ENCODE assay signal across 16 cellular contexts in the genomic region with DNA sequence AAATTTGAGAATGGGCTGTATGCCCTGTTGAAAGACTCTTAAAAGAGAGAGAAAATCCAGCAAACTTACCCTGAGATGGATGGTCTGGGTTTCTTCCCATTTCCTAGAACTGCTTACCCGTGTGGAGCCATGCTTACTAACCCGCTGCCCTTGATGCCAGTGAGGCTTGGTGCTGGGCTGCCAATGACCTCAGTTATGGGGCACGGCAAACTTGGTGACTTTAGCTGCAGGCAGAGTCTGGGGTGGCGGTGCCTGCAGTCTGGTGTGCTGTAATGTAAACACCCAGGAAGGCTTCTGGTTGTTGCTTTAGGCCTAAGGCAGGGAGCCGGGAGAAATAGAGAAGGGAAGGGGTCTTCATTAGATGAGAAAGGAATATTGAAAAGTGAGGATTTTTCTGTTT. TPM values are rescaled to one million over a fixed set of nuclear protein-coding genes. Genes with fewer than 3 reads are reported as not detected.
DNase-seq lines count a peak whose midpoint lies in the region; ATAC-seq, FAIRE-seq and TF ChIP-seq lines count a peak whose summit lies in the region.
"Had no signal": no experiment of that assay in that cellular context is flagged by ENCODE, and none has a peak within 500 bp of the region (broad histone marks: within the 10 kb centered on the region; RNA-seq: fewer than 3 reads in every experiment).

No MANE protein-coding gene starts in this region.

- TF ChIP-seq CTCF in Panc1 (IDR thresholded peaks at IDR 0.05) (no peak), thoracic aorta (IDR thresholded peaks at IDR 0.05) (no peak), kidney (IDR thresholded peaks at IDR 0.05; ENCODE audit: borderline replicate concordance, extremely low read depth, insufficient read depth) (no peak)

- CTCF ChIA-PET in Panc1 (lab: Charles Lee): no interaction called here

- H3K9ac ChIP-seq in kidney (ENCODE audit: low read length in 2 of 2): no peak overlapping the region

- H3K27ac ChIP-seq in KOPT-K1 (ENCODE audit: low read depth, low read length, poor library complexity, severe bottlenecking): peak overlapping the region; percentile 15
- 0 out of 2 replicates have a peak overlapping the region, but pooled peaks have one; percentile 30 for H3K27ac ChIP-seq in Panc1 (ENCODE audit: low read length)
- H3K27ac ChIP-seq in thoracic aorta: peak overlapping the region; percentile 86 to 93
- no peak overlapping the region for H3K27ac ChIP-seq in kidney (ENCODE audit: low read depth in 2 of 2, low read length in 2 of 2)
- H3K27ac ChIP-seq: SJCRH30 had no signal

- no TSS peak for BruUV-seq in Panc1 (replicated peaks; lab: Mats Ljungman, UMichigan)

- no peak for DNase-seq in Panc1 (ENCODE audit: low read depth, low spot score)
- DNase-seq in kidney tubule cell (ENCODE audit: low spot score): peak; percentile 33
- DNase-seq in thoracic aorta (ENCODE audit: low spot score): no peak
- DNase-seq in kidney: no peak
- no peak for DNase-seq in HCEC 1CT
- DNase-seq: BE2C; CD4-positive, alpha-beta memory T cell; GF-D8; GOT3; KG1; NCI-H1930; NCI-H2171 treated with DMSO at 0.1 percent for 48 hours; RPMI8226; SJCRH30 had no signal

- no peaks in the 10 kb centered on the region for H3K36me3 ChIP-seq in KOPT-K1 (ENCODE audit: insufficient read depth, low read length)
- no peaks in the 10 kb centered on the region for H3K36me3 ChIP-seq in Panc1 (ENCODE audit: control insufficient read depth, insufficient read depth, low read length)
- H3K36me3 ChIP-seq in thoracic aorta: no peaks in the 10 kb centered on the region
- no peaks in the 10 kb centered on the region for H3K36me3 ChIP-seq in kidney (ENCODE audit: control insufficient read depth in 1 of 2, insufficient read depth in 2 of 2, low read length in 2 of 2)
- H3K36me3 ChIP-seq: BE2C, SJCRH30 had no signal

- ATAC-seq in Panc1: no peak
- no peak for ATAC-seq in thoracic aorta (ENCODE audit: insufficient number of reproducible peaks, low FRiP score, low read depth)
- no peak for ATAC-seq in GM19023 (IDR thresholded peaks at IDR 0.05; ENCODE audit: unreplicated experiment)

- no peaks in the 10 kb centered on the region for H3K9me3 ChIP-seq in KOPT-K1 (ENCODE audit: insufficient read depth, low read length, poor library complexity, severe bottlenecking)
- H3K9me3 ChIP-seq in Panc1 (ENCODE audit: control insufficient read depth, insufficient read depth, low read depth, low read length): no peaks in the 10 kb centered on the region
- H3K9me3 ChIP-seq in thoracic aorta: no peaks in the 10 kb centered on the region
- no peaks in the 10 kb centered on the region for H3K9me3 ChIP-seq in kidney (ENCODE audit: control insufficient read depth in 1 of 2, low read length in 2 of 2)
- H3K9me3 ChIP-seq: BE2C, SJCRH30 had no signal

- peaks cover 3% of the 10 kb centered on the region; the same call in 1 of the 2 replicates for H3K4me1 ChIP-seq in Panc1 (ENCODE audit: control insufficient read depth, insufficient read depth, low read length)
- peaks cover 18 to 30% of the 10 kb centered on the region in 2 donors for H3K4me1 ChIP-seq in thoracic aorta (ENCODE audit: control insufficient read depth in 1 of 2, low read depth in 2 of 2)
- peaks cover 0 to 7% of the 10 kb centered on the region in 2 donors for H3K4me1 ChIP-seq in kidney (ENCODE audit: control insufficient read depth in 1 of 2, insufficient read depth in 1 of 2, low read depth in 1 of 2, low read length in 2 of 2)

- POLR2A ChIA-PET in Panc1 (lab: Charles Lee): no interaction called here

- no peak overlapping the region for H3K4me3 ChIP-seq in Panc1 (ENCODE audit: low read depth in 2 of 2, low read length in 2 of 2)
- H3K4me3 ChIP-seq in thoracic aorta: peak overlapping the region; percentile 30
- no peak overlapping the region for H3K4me3 ChIP-seq in kidney (ENCODE audit: low read length in 2 of 2)
- H3K4me3 ChIP-seq: SJCRH30 had no signal

- no peak for FAIRE-seq in kidney (lab: Jason Lieb, UNC)

- H3K27me3 ChIP-seq in Panc1 (ENCODE audit: control insufficient read depth, insufficient read depth, low read length) (no peaks in the 10 kb centered on the region), thoracic aorta (replicated peaks; ENCODE audit: insufficient read depth) (no peaks in the 10 kb centered on the region)
- H3K27me3 ChIP-seq: BE2C, SJCRH30 had no signal

- intact Hi-C loops in Panc1 (cut with micrococcal nuclease; ENCODE audit: unreplicated experiment) (no loop called here), kidney (cut with DNase I) (no loop called here)

- in situ Hi-C loops in Panc1 (cut with HindIII; ENCODE audit: low pct_unique_long_range_greater_than_20kb, low sequenced_read_pairs): no loop called here

RNA-seq across cellular contexts. Expression of a gene that starts 7.3 kb away (rescaled TPM):
- 29.6 TPM for total RNA-seq in Panc1 (2021; ENCODE audit: unreplicated experiment)
- polyA plus RNA-seq in Panc1 (2012; ENCODE audit: insufficient read length): 21.0 TPM
- 10 to 100 TPM; 34.5 to 47.6 TPM for total RNA-seq in thoracic aorta
- 22.8 TPM for total RNA-seq in kidney
- polyA plus RNA-seq in kidney (ENCODE audit: insufficient read depth, low read depth, low replicate concordance): 4.8 TPM

Comparison
In these comparisons a context has a peak if more than half of its experiments do, and no peak if none do; other contexts are left out.
1. H3K27ac ChIP-seq: peak in KOPT-K1 (single experiment), Panc1 (single experiment) and thoracic aorta (2 of 2); none in kidney (0 of 2).